15 cellular contexts compared by ENCODE assay signal in genomic region chr19:44645407-44646048, GRCh38. TPM values are rescaled to one million over a fixed set of nuclear protein-coding genes. Genes with fewer than 3 reads are reported as not detected.
DNase-seq lines count a peak whose midpoint lies in the region; ATAC-seq and TF ChIP-seq lines count a peak whose summit lies in the region.
"Had no signal": no experiment of that assay in that cellular context is flagged by ENCODE, and none has a peak within 500 bp of the region (broad histone marks: within the 10 kb centered on the region; RNA-seq: fewer than 3 reads in every experiment).

No MANE protein-coding gene starts in this region.

- peaks cover 5% of the 10 kb centered on the region for H3K27me3 Mint-ChIP-seq in glutamatergic neuron (ENCODE audit: unreplicated experiment)

- ATAC-seq in right lobe of liver (no peak), HG03025 (IDR thresholded peaks at IDR 0.05; ENCODE audit: low FRiP score, unreplicated experiment) (no peak)
- ATAC-seq: left ventricle myocardium superior; stimulated activated naive B cell treated with anti-CD40 and anti-IgM and Interleukin-4, amounts not matched to agents 10 μg/mL and 1 μg/mL and 100 μg/mL, for 72 hours had no signal

- peaks cover 2% of the 10 kb centered on the region for H3K9me3 Mint-ChIP-seq in glutamatergic neuron (ENCODE audit: unreplicated experiment)
- H3K9me3 Mint-ChIP-seq: CD4-positive, CD25-positive, alpha-beta regulatory T cell; dendritic cell treated with granulocyte-macrophage colony-stimulating factor and Interleukin-4, amounts not matched to agents 40 ng/mL and 50 ng/mL, for 4 days; stimulated activated naive B cell treated with anti-CD40 and anti-IgM and Interleukin-4, amounts not matched to agents 10 μg/mL and 1 μg/mL and 100 μg/mL, for 72 hours had no signal

- TF ChIP-seq CTCF in right lobe of liver (IDR thresholded peaks at IDR 0.05), result no peak
- TF ChIP-seq CTCF in glutamatergic neuron (IDR thresholded peaks at IDR 0.05; ENCODE audit: partially characterized antibody, unreplicated experiment), result no peak

- peak overlapping the region in 2 of 3 donors; percentile 27 to 40 for H3K27ac ChIP-seq in right lobe of liver
- H3K27ac ChIP-seq: neutrophil had no signal

- no peak for TF ChIP-seq POLR2A in right lobe of liver (IDR thresholded peaks at IDR 0.05)

- WGBS in right lobe of liver (ENCODE audit: insufficient coverage, low coverage, low lambda C conversion rate, missing lambda C conversion rate), result 48% methylated on average over 8 of the region's 8 CpGs

- no peak overlapping the region for H3K4me3 Mint-ChIP-seq in glutamatergic neuron (ENCODE audit: unreplicated experiment)

- peaks cover 4 to 30% (median 13%) of the 10 kb centered on the region in 4 donors for H3K36me3 ChIP-seq in right lobe of liver

- H3K27me3 ChIP-seq in right lobe of liver, result no peaks in the 10 kb centered on the region
- H3K27me3 ChIP-seq: neutrophil had no signal

- H3K27ac Mint-ChIP-seq in glutamatergic neuron (ENCODE audit: unreplicated experiment), result no peak overlapping the region
- H3K27ac Mint-ChIP-seq: CD4-positive, CD25-positive, alpha-beta regulatory T cell; stimulated activated naive B cell treated with anti-CD40 and anti-IgM and Interleukin-4, amounts not matched to agents 10 μg/mL and 1 μg/mL and 100 μg/mL, for 72 hours had no signal

- no peaks in the 10 kb centered on the region for H3K4me1 Mint-ChIP-seq in glutamatergic neuron (ENCODE audit: low read depth, unreplicated experiment)

- intact Hi-C loops in right lobe of liver (cut with DNase I), result no loop called here

- no peaks in the 10 kb centered on the region for H3K36me3 Mint-ChIP-seq in glutamatergic neuron (ENCODE audit: unreplicated experiment)
- H3K36me3 Mint-ChIP-seq: CD4-positive, CD25-positive, alpha-beta regulatory T cell had no signal

- DNase-seq in COLO668 (lab: John Stamatoyannopoulos, UW; ENCODE audit: unreplicated experiment) (peak; percentile 17), RKO (ENCODE audit: low spot score) (peak; percentile 57), right lobe of liver (peak in 2 of 3 donors; percentile 7), glutamatergic neuron (no peak), OCI-M1 (lab: John Stamatoyannopoulos, UW) (no peak)
- DNase-seq: activated CD8-positive, alpha-beta memory T cell treated with anti-CD3 and anti-CD28 coated beads for 24 hours; CD4-positive, CD25-positive, alpha-beta regulatory T cell; left ventricle myocardium superior; NCI-H2171; stimulated activated CD4-positive, alpha-beta T cell treated with anti-CD3 and anti-CD28 coated beads, Interleukin-1b, Interleukin-23, amount 100 ng/mL, for 48 hours; stimulated activated naive B cell treated with anti-CD40 and anti-IgM and Interleukin-4, amounts not matched to agents 10 μg/mL and 1 μg/mL and 100 μg/mL, for 72 hours had no signal

- H3K4me3 ChIP-seq in right lobe of liver, result peak overlapping the region in 2 of 3 donors; percentile 16 to 45

- peaks cover 0 to 49% (median 20%) of the 10 kb centered on the region in 4 donors for H3K4me1 ChIP-seq in right lobe of liver

- no peaks in the 10 kb centered on the region for H3K9me3 ChIP-seq in right lobe of liver
- H3K9me3 ChIP-seq: neutrophil had no signal

RNA-seq across cellular contexts. Expression of gene PVR, which starts 1.8 kb away (rescaled TPM):
- total RNA-seq in right lobe of liver (10 to 100 TPM; 26.6 to 66.6 (median 55.5) TPM), glutamatergic neuron (ENCODE audit: unreplicated experiment) (14.8 TPM)
- total RNA-seq: OCI-LY7 had no signal

RNA-seq across cellular contexts. Expression of gene CEACAM19, which starts 25.8 kb away (rescaled TPM):
- 1 to 10 TPM; 3.3 to 9.0 (median 4.5) TPM for total RNA-seq in right lobe of liver
- 1.5 TPM for total RNA-seq in glutamatergic neuron (ENCODE audit: unreplicated experiment)
- total RNA-seq: CD4-positive, CD25-positive, alpha-beta regulatory T cell; OCI-LY7 had no signal

RNA-seq across cellular contexts. Expression of gene IGSF23, which starts 32.2 kb away (rescaled TPM):
- total RNA-seq in right lobe of liver (10 to 100 TPM in 3 of 6 experiments, 1 to 10 TPM in 3; 4.4 to 15.2 (median 9.0) TPM), glutamatergic neuron (ENCODE audit: unreplicated experiment) (not detected)
- total RNA-seq: CD4-positive, CD25-positive, alpha-beta regulatory T cell; left ventricle myocardium superior; OCI-LY7 had no signal

RNA-seq across cellular contexts. Expression of gene CEACAM16, which starts 53.4 kb away (rescaled TPM):
- not detected for total RNA-seq in right lobe of liver
- total RNA-seq in glutamatergic neuron (ENCODE audit: unreplicated experiment), result not detected
- total RNA-seq: CD4-positive, CD25-positive, alpha-beta regulatory T cell; left ventricle myocardium superior; OCI-LY7 had no signal

Comparison
In these comparisons a context has a peak if more than half of its experiments do, and no peak if none do; other contexts are left out.
1. DNase-seq: peak in COLO668 (single experiment), RKO (single experiment) and right lobe of liver (2 of 3); none in glutamatergic neuron (single experiment) and OCI-M1 (single experiment).